In genomic region chr6:113719545-113719944, GRCh38 we compare ENCODE assay signal across 21 cellular contexts.
A peak's percentile ranks its signal among the peaks of the same experiment; 100 is the strongest.
DNase-seq lines count a peak whose midpoint lies in the region; ATAC-seq and TF ChIP-seq lines count a peak whose summit lies in the region.
"Had no signal": no experiment of that assay in that cellular context is flagged by ENCODE, and none has a peak within 500 bp of the region (broad histone marks: within the 10 kb centered on the region; RNA-seq: fewer than 3 reads in every experiment).

No MANE protein-coding gene starts in this region.

- H3K27me3 ChIP-seq in brain microvascular endothelial cell (replicated peaks) (no peaks in the 10 kb centered on the region), foreskin keratinocyte (no peaks in the 10 kb centered on the region)
- H3K27me3 ChIP-seq: hepatocyte, right atrium auricular region had no signal

- H3K27ac ChIP-seq in brain microvascular endothelial cell (peak overlapping the region; percentile 53), foreskin keratinocyte (no peak overlapping the region)
- H3K27ac ChIP-seq: hepatocyte, right atrium auricular region, thoracic aorta, VCaP had no signal

- peak overlapping the region; percentile 46 to 87 (median 78) for H3K27ac Mint-ChIP-seq in CD14-positive monocyte
- H3K27ac Mint-ChIP-seq in HFFc6 = peak overlapping the region; percentile 47; the same call in 1 of the 2 replicates

- no peak for TF ChIP-seq CTCF in CD14-positive monocyte (IDR thresholded peaks at IDR 0.05)
- no peak for TF ChIP-seq CTCF in HFFc6 (IDR thresholded peaks at IDR 0.05)
- TF ChIP-seq CTCF in brain microvascular endothelial cell (IDR thresholded peaks at IDR 0.05; ENCODE audit: low read depth, low read length, missing control alignments) = no peak
- TF ChIP-seq CTCF in foreskin keratinocyte (conservative IDR thresholded peaks at IDR 0.05) = no peak

- no peak overlapping the region for H3K4me3 ChIP-seq in brain microvascular endothelial cell (ENCODE audit: low read depth, low read length)
- H3K4me3 ChIP-seq: hepatocyte, K562, lung, right atrium auricular region, thoracic aorta had no signal

- no peaks in the 10 kb centered on the region for H3K4me1 ChIP-seq in foreskin keratinocyte
- H3K4me1 ChIP-seq: right atrium auricular region had no signal

- peaks cover 0 to 2% (median 0%) of the 10 kb centered on the region in 7 donors for H3K9me3 Mint-ChIP-seq in CD14-positive monocyte
- no peaks in the 10 kb centered on the region for H3K9me3 Mint-ChIP-seq in HFFc6

- in situ Hi-C loops in brain microvascular endothelial cell (cut with HindIII; ENCODE audit: low pct_ligation_motif_present, low sequenced_read_pairs) = no loop called here

- DNase-seq in CD14-positive monocyte (ENCODE audit: low spot score) (no peak), HFFc6 (no peak), brain microvascular endothelial cell (peak; percentile 11), foreskin keratinocyte (peak in 1 of 2 donors; percentile 42), NCI-H1694 (lab: John Stamatoyannopoulos, UW) (no peak), OCI-M2 (lab: John Stamatoyannopoulos, UW; ENCODE audit: unreplicated experiment) (no peak), A172 (ENCODE audit: low spot score) (no peak)
- DNase-seq: activated CD4-positive, alpha-beta T cell treated with anti-CD3 and anti-CD28 coated beads, Interleukin-2, amount 50 U/mL, for 4 hours; activated effector memory CD4-positive, alpha-beta T cell treated with anti-CD3 and anti-CD28 coated beads, Interleukin-2, amount 50 U/mL, for 16 hours; effector CD4-positive, alpha-beta T cell; GF-D8; NCI-H526; nucleus accumbens; SHP77 had no signal

- H3K36me3 ChIP-seq in brain microvascular endothelial cell (replicated peaks) = no peaks in the 10 kb centered on the region
- H3K36me3 ChIP-seq: right atrium auricular region, thoracic aorta had no signal

- ATAC-seq in foreskin keratinocyte = peak; percentile 61
- no peak for ATAC-seq in GM18498 (IDR thresholded peaks at IDR 0.05; ENCODE audit: unreplicated experiment)
- ATAC-seq: K562 had no signal

- no peaks in the 10 kb centered on the region for H3K36me3 Mint-ChIP-seq in CD14-positive monocyte
- no peaks in the 10 kb centered on the region for H3K36me3 Mint-ChIP-seq in HFFc6 (ENCODE audit: low read depth)

- H3K27me3 Mint-ChIP-seq in CD14-positive monocyte (ENCODE audit: low read depth in 3 of 3) = peaks cover 0 to 4% (median 3%) of the 10 kb centered on the region in 3 donors
- H3K27me3 Mint-ChIP-seq in HFFc6 (ENCODE audit: insufficient read depth) = no peaks in the 10 kb centered on the region; the same call in 1 of the 2 replicates

- intact Hi-C loops in CD14-positive monocyte (cut with micrococcal nuclease) = no loop called here

- H3K4me1 Mint-ChIP-seq in CD14-positive monocyte (peaks cover 25% of the 10 kb centered on the region), HFFc6 (ENCODE audit: low read depth) (peaks cover 29% of the 10 kb centered on the region)

- H3K4me3 Mint-ChIP-seq in CD14-positive monocyte = no peak overlapping the region
- H3K4me3 Mint-ChIP-seq in HFFc6 = no peak overlapping the region
